In genomic region chr5:176447982-176448608, GRCh38 we compare ENCODE assay signal across 8 cellular contexts. TPM values are rescaled to one million over a fixed set of nuclear protein-coding genes. Genes with fewer than 3 reads are reported as not detected.
A peak's percentile ranks its signal among the peaks of the same experiment; 100 is the strongest.
DNase-seq lines count a peak whose midpoint lies in the region; ATAC-seq and TF ChIP-seq lines count a peak whose summit lies in the region.

Gene FAF2 (plus strand): TSS chr5:176448385. CDS start chr5:176448408, 23 bp downstream.

- H3K36me3 ChIP-seq in DOHH2 (ENCODE audit: control insufficient read depth, low read length) (peaks cover 16% of the 10 kb centered on the region), KOPT-K1 (ENCODE audit: insufficient read depth, low read length) (peaks cover 17% of the 10 kb centered on the region), Peyer's patch (no peaks in the 10 kb centered on the region), muscle layer of colon (ENCODE audit: insufficient read depth, low read length) (no peaks in the 10 kb centered on the region)

- H3K4me2 ChIP-seq in DOHH2 (ENCODE audit: low read length), result peak within 1 kb of the TSS; percentile 94

- peak; percentile 96 for ATAC-seq in GM21786 (IDR thresholded peaks at IDR 0.05; ENCODE audit: unreplicated experiment)
- ATAC-seq in esophagus mucosa, result peak; percentile 99

- H3K9me3 ChIP-seq in DOHH2 (ENCODE audit: control insufficient read depth, insufficient read depth, low read length), result no peaks in the 10 kb centered on the region
- no peaks in the 10 kb centered on the region for H3K9me3 ChIP-seq in KOPT-K1 (ENCODE audit: insufficient read depth, low read length, poor library complexity, severe bottlenecking)
- no peaks in the 10 kb centered on the region for H3K9me3 ChIP-seq in Peyer's patch
- H3K9me3 ChIP-seq in muscle layer of colon (ENCODE audit: low read length), result no peaks in the 10 kb centered on the region

- peak within 1 kb of the TSS; percentile 59 for H3K27ac ChIP-seq in DOHH2 (ENCODE audit: low read depth, low read length)
- H3K27ac ChIP-seq in KOPT-K1 (ENCODE audit: low read depth, low read length, poor library complexity, severe bottlenecking), result peak within 1 kb of the TSS; percentile 90
- peak within 1 kb of the TSS; percentile 88 to 98 (median 96) for H3K27ac ChIP-seq in Peyer's patch
- peak within 1 kb of the TSS; percentile 89 for H3K27ac ChIP-seq in muscle layer of colon (ENCODE audit: low read depth, low read length)

- H3K9me2 ChIP-seq in DOHH2 (replicated peaks; ENCODE audit: control insufficient read depth, low read length), result no peaks in the 10 kb centered on the region

- H3K9ac ChIP-seq in muscle layer of colon (ENCODE audit: low read length), result peak within 1 kb of the TSS; percentile 100

- H3K27me3 ChIP-seq in DOHH2 (ENCODE audit: control insufficient read depth, low read length), result peaks cover 8% of the 10 kb centered on the region
- H3K27me3 ChIP-seq in Peyer's patch, result no peaks in the 10 kb centered on the region
- H3K27me3 ChIP-seq in muscle layer of colon (ENCODE audit: control insufficient read depth in 1 of 2, insufficient read depth in 2 of 2, low read length in 2 of 2), result no peaks in the 10 kb centered on the region

- H3F3A ChIP-seq in DOHH2 (ENCODE audit: control insufficient read depth, insufficient read depth), result 0 out of 2 replicates have a peak, but pooled peaks cover 2% of the 10 kb centered on the region

- H3K79me2 ChIP-seq in DOHH2 (ENCODE audit: control insufficient read depth, low read length), result peaks cover 50% of the 10 kb centered on the region

- H3K4me3 ChIP-seq in DOHH2 (ENCODE audit: low read length) (peak within 1 kb of the TSS; percentile 98), Peyer's patch (peak within 1 kb of the TSS; percentile 79 to 99 (median 88)), muscle layer of colon (ENCODE audit: low read depth in 1 of 2, low read length in 2 of 2) (peak within 1 kb of the TSS; percentile 70 to 100)

- no peaks in the 10 kb centered on the region for H4K20me1 ChIP-seq in DOHH2 (ENCODE audit: control insufficient read depth, insufficient read depth, low read depth, low read length)

- H3K4me1 ChIP-seq in DOHH2 (ENCODE audit: control insufficient read depth, low read length) (peaks cover 19% of the 10 kb centered on the region), Peyer's patch (peaks cover 0 to 15% (median 7%) of the 10 kb centered on the region in 4 donors), muscle layer of colon (ENCODE audit: insufficient read depth, low read length) (peaks cover 30% of the 10 kb centered on the region)

- peak; percentile 66 to 85 for TF ChIP-seq POLR2A in Peyer's patch (IDR thresholded peaks at IDR 0.05)

- peak; percentile 94 to 99 (median 98) for DNase-seq in Peyer's patch
- DNase-seq in activated T-cell treated with anti-CD3 and anti-CD28 coated beads, Interleukin-2, amount 50 U/mL, for 48 hours, result peak; percentile 100
- DNase-seq in stimulated activated CD8-positive, alpha-beta memory T cell treated with anti-CD3 and anti-CD28 coated beads, Interleukin-7, amount 100 ng/mL, for 24 hours (ENCODE audit: low read depth), result peak; percentile 98

- TF ChIP-seq CTCF in DOHH2 (IDR thresholded peaks at IDR 0.05; ENCODE audit: low read depth, low read length, poor library complexity, severe bottlenecking) (peak; percentile 96), Peyer's patch (IDR thresholded peaks at IDR 0.05) (peak; percentile 97 to 100 (median 99))

RNA-seq across cellular contexts. Expression of gene FAF2, which starts in this region (rescaled TPM):
- total RNA-seq in Peyer's patch (10 to 100 TPM; 18.2 to 41.5 (median 32.4) TPM), esophagus mucosa (24.2 TPM)

Comparison
In these comparisons a context has a peak if more than half of its experiments do, and no peak if none do; other contexts are left out.
1. Peak in every context shown above with its lines: DNase-seq, ATAC-seq, H3K4me3 ChIP-seq and H3K27ac ChIP-seq.